In the genomic region with DNA sequence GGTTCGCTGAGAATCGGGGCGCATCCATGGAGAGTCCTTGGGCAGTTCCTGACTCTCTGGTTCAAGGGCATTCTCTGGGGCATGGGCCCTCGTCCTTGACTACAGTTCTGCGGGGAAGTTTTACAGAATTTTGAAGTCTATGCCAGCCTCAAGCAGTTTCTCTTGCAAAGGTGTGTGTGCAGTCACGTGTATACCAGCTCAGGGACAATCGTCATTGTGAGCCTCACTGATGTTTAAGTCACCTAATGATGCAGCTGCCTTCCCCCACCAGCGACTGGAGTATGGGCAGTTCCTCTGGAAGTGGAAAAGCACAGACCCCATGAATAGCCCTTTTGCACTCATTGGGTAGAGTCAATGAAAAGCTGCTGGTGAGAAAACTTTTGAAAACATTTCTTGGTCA, we compare ENCODE assay signal across 10 cellular contexts. TPM values are rescaled to one million over a fixed set of nuclear protein-coding genes. Genes with fewer than 3 reads are reported as not detected.
A peak's percentile ranks its signal among the peaks of the same experiment; 100 is the strongest.
DNase-seq lines count a peak whose midpoint lies in the region; ATAC-seq and TF ChIP-seq lines count a peak whose summit lies in the region.
"Had no signal": no experiment of that assay in that cellular context is flagged by ENCODE, and none has a peak within 500 bp of the region (broad histone marks: within the 10 kb centered on the region; RNA-seq: fewer than 3 reads in every experiment).

No MANE protein-coding gene starts in this region.

- no peak for TF ChIP-seq CTCF in GM23338 (conservative IDR thresholded peaks at IDR 0.05; ENCODE audit: low read depth in 2 of 2)

- peaks cover 39% of the 10 kb centered on the region for H3K27me3 Mint-ChIP-seq in GM23338 (ENCODE audit: insufficient read depth, low read depth, poor library complexity)
- H3K27me3 Mint-ChIP-seq in activated naive CD8-positive, alpha-beta T cell treated with anti-CD3 and anti-CD28 coated beads, Interleukin-2, amount 50 U/mL, for 24 hours, result peaks cover 29% of the 10 kb centered on the region
- H3K27me3 Mint-ChIP-seq in naive thymus-derived CD8-positive, alpha-beta T cell, result peaks cover 12 to 70% (median 36%) of the 10 kb centered on the region in 5 donors

- no peak for ATAC-seq in GM23338
- ATAC-seq in activated naive CD8-positive, alpha-beta T cell treated with anti-CD3 and anti-CD28 coated beads, Interleukin-2, amount 50 U/mL, for 24 hours, result no peak
- ATAC-seq in naive thymus-derived CD8-positive, alpha-beta T cell, result no peak
- no peak for ATAC-seq in GM21529 (IDR thresholded peaks at IDR 0.05; ENCODE audit: unreplicated experiment)
- ATAC-seq in GM19351 (IDR thresholded peaks at IDR 0.05; ENCODE audit: unreplicated experiment), result no peak

- peaks cover 24% of the 10 kb centered on the region for H3K4me1 Mint-ChIP-seq in GM23338
- peaks cover 19% of the 10 kb centered on the region for H3K4me1 Mint-ChIP-seq in activated naive CD8-positive, alpha-beta T cell treated with anti-CD3 and anti-CD28 coated beads, Interleukin-2, amount 50 U/mL, for 24 hours
- peaks cover 8 to 62% (median 12%) of the 10 kb centered on the region in 4 donors for H3K4me1 Mint-ChIP-seq in naive thymus-derived CD8-positive, alpha-beta T cell

- POLR2A ChIA-PET in naive thymus-derived CD8-positive, alpha-beta T cell (lab: Charles Lee), result no interaction called here

- DNase-seq in GM23338 (ENCODE audit: low spot score) (no peak), NCI-H2107 treated with DMSO at 0.1 percent for 48 hours (lab: John Stamatoyannopoulos, UW; ENCODE audit: unreplicated experiment) (no peak), H4 (ENCODE audit: low spot score) (no peak)
- DNase-seq in activated naive CD8-positive, alpha-beta T cell treated with anti-CD3 and anti-CD28 coated beads, Interleukin-2, amount 50 U/mL, for 24 hours, result no peak
- DNase-seq in naive thymus-derived CD8-positive, alpha-beta T cell, result no peak
- DNase-seq: activated effector memory CD4-positive, alpha-beta T cell treated with Interleukin-2 at 50 U/mL for 16 hours had no signal

- H3K36me3 Mint-ChIP-seq in GM23338 (ENCODE audit: low read depth), result no peaks in the 10 kb centered on the region; the same call in 2 of the 3 replicates
- H3K36me3 Mint-ChIP-seq in activated naive CD8-positive, alpha-beta T cell treated with anti-CD3 and anti-CD28 coated beads, Interleukin-2, amount 50 U/mL, for 24 hours (ENCODE audit: low read depth), result no peaks in the 10 kb centered on the region
- no peaks in the 10 kb centered on the region for H3K36me3 Mint-ChIP-seq in naive thymus-derived CD8-positive, alpha-beta T cell

- peak overlapping the region; percentile 86; the same call in 1 of the 2 replicates for H3K9ac ChIP-seq in BLaER1

- H3K4me3 ChIP-seq in BLaER1 (peak overlapping the region; percentile 99), GM23338 (peak overlapping the region; percentile 75; the same call in 1 of the 2 replicates)

- no peak overlapping the region for H2AFZ ChIP-seq in GM23338

- no peaks in the 10 kb centered on the region for H3K79me2 ChIP-seq in GM23338 (replicated peaks; ENCODE audit: insufficient read depth)

- no peaks in the 10 kb centered on the region for H3F3A ChIP-seq in GM23338 (replicated peaks; ENCODE audit: low read depth)

- H3K27me3 ChIP-seq in BLaER1 (no peaks in the 10 kb centered on the region), GM23338 (ENCODE audit: insufficient read depth) (peaks cover 56% of the 10 kb centered on the region)

- peaks cover 47% of the 10 kb centered on the region for H4K20me1 ChIP-seq in BLaER1
- no peaks in the 10 kb centered on the region; the same call in 1 of the 2 replicates for H4K20me1 ChIP-seq in GM23338 (replicated peaks; ENCODE audit: insufficient read depth)

- no peaks in the 10 kb centered on the region for H3K36me3 ChIP-seq in BLaER1
- no peaks in the 10 kb centered on the region for H3K36me3 ChIP-seq in GM23338 (ENCODE audit: insufficient read depth)

- H3K9me3 Mint-ChIP-seq in GM23338, result no peaks in the 10 kb centered on the region; the same call in 2 of the 3 replicates
- no peaks in the 10 kb centered on the region for H3K9me3 Mint-ChIP-seq in activated naive CD8-positive, alpha-beta T cell treated with anti-CD3 and anti-CD28 coated beads, Interleukin-2, amount 50 U/mL, for 24 hours
- H3K9me3 Mint-ChIP-seq in naive thymus-derived CD8-positive, alpha-beta T cell, result no peaks in the 10 kb centered on the region

- H3K4me1 ChIP-seq in BLaER1 (peaks cover 68% of the 10 kb centered on the region), GM23338 (ENCODE audit: insufficient read depth) (no peaks in the 10 kb centered on the region)

- H3K27ac ChIP-seq in BLaER1 (no peak overlapping the region), GM23338 (ENCODE audit: low read depth) (no peak overlapping the region)
- H3K27ac ChIP-seq: epithelial cell of prostate had no signal

- H3K4me2 ChIP-seq in BLaER1 (peak overlapping the region; percentile 97), GM23338 (no peak overlapping the region)

- H3K27ac Mint-ChIP-seq in GM23338, result no peak overlapping the region
- no peak overlapping the region for H3K27ac Mint-ChIP-seq in activated naive CD8-positive, alpha-beta T cell treated with anti-CD3 and anti-CD28 coated beads, Interleukin-2, amount 50 U/mL, for 24 hours
- H3K27ac Mint-ChIP-seq in naive thymus-derived CD8-positive, alpha-beta T cell, result peak overlapping the region in 2 of 10 donors; percentile 16 to 61

- peak overlapping the region; percentile 89 for H3K4me3 Mint-ChIP-seq in GM23338
- peak overlapping the region; percentile 79 for H3K4me3 Mint-ChIP-seq in activated naive CD8-positive, alpha-beta T cell treated with anti-CD3 and anti-CD28 coated beads, Interleukin-2, amount 50 U/mL, for 24 hours
- H3K4me3 Mint-ChIP-seq in naive thymus-derived CD8-positive, alpha-beta T cell, result peak overlapping the region; percentile 72 to 94 (median 84)

- no peaks in the 10 kb centered on the region for H3K9me3 ChIP-seq in BLaER1

- H3K9me2 ChIP-seq in GM23338 (ENCODE audit: insufficient read depth), result no peaks in the 10 kb centered on the region

TF ChIP-seq in GM23338, 12 proteins besides CTCF, POLR2A, EP300 and RAD21 (continues in another document):
- no peak for TF ChIP-seq EZH2phosphoT487 (IDR thresholded peaks at IDR 0.05; ENCODE audit: unreplicated experiment)
- no peak for TF ChIP-seq NANOG (IDR thresholded peaks at IDR 0.05; ENCODE audit: borderline replicate concordance)
- no peak for TF ChIP-seq POLR2AphosphoS5 (IDR thresholded peaks at IDR 0.05; ENCODE audit: low read depth)
- TF ChIP-seq EZH2 (IDR thresholded peaks at IDR 0.05; ENCODE audit: low read depth, unreplicated experiment), result no peak
- no peak for TF ChIP-seq STAT1 (IDR thresholded peaks at IDR 0.05; ENCODE audit: unreplicated experiment)
- TF ChIP-seq, protein P1, sequence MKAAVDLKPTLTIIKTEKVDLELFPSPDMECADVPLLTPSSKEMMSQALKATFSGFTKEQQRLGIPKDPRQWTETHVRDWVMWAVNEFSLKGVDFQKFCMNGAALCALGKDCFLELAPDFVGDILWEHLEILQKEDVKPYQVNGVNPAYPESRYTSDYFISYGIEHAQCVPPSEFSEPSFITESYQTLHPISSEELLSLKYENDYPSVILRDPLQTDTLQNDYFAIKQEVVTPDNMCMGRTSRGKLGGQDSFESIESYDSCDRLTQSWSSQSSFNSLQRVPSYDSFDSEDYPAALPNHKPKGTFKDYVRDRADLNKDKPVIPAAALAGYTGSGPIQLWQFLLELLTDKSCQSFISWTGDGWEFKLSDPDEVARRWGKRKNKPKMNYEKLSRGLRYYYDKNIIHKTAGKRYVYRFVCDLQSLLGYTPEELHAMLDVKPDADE (IDR thresholded peaks at IDR 0.05), result no peak
- TF ChIP-seq ZNF331 (CRISPR knock-in tag; IDR thresholded peaks at IDR 0.05; ENCODE audit: low read depth), result no peak
- TF ChIP-seq ZNF114 (CRISPR knock-in tag; IDR thresholded peaks at IDR 0.05), result no peak

RNA-seq across cellular contexts. Expression of a gene that starts 1.3 kb away (rescaled TPM):
- total RNA-seq in GM23338 (2014; rRNA removed; shearing (Covaris generic)), result 3.6 and 5.9 TPM in 2 replicates
- 1.4 and 2.4 TPM in 2 replicates for polyA plus RNA-seq in GM23338 (2016; fragmentation: Nextera tagmentation; extraction: Ambion mirVana)
- 10 to 100 TPM; 12.1 to 12.5 TPM for total RNA-seq in naive thymus-derived CD8-positive, alpha-beta T cell
- 1 to 10 TPM in 1 of 3 donors, under 1 TPM in 2; 0.11 to 8.7 (median 0.19) TPM for polyA plus RNA-seq in naive thymus-derived CD8-positive, alpha-beta T cell
- 2.2 and 3.2 TPM in 2 replicates for total RNA-seq in H4 (2014; rRNA removed; shearing (Covaris generic))
